ENCODE assay signal across 8 cellular contexts in the genomic region with DNA sequence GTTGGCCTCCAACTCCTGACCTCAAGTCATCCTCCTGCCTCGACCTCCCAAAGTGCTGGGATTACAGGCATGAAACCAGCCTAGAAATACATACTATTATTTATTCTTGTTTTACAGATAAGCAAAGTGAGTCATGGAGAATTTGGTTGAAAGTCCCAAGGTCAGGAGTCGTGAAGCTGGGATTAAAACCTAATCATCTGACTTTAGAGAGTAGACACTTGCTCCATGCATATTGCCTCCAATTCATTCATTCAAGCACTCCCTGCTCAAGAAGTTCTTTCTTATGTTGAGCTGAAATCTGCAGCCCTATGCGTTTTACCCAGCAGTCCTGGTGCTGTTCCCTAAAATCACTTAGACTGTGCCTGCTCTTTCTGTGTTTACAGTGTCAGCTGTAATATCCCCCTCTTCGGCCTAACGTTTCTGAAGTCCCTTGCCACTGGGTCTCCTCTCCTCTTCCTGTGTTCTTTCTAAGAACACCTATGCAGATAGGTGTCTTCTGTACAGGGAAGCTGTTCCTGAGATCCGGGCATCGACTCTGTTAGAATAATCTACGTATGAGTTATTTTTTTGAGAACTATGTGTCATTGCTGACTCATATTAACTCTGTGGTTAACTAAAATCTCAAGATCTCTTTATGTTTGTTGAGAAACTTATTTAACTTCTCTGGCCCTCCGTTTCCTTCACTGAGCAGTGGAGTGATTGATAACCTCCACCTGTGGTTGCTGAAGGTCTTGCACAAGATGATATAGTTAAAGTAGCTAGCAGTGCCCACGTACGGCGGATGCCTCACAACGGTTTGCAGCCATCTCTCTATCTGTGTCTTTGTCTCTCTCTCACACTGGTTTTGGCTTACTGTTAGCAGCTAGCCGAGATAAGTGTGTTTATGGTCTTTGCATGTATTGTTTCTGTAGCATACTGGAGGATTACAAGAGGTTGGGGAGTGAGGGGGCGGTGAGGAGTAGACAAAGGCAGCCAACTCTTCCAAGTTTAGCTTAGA. TPM values are rescaled to one million over a fixed set of nuclear protein-coding genes. Genes with fewer than 3 reads are reported as not detected.
DNase-seq lines count a peak whose midpoint lies in the region; FAIRE-seq and TF ChIP-seq lines count a peak whose summit lies in the region.

No MANE protein-coding gene starts in this region.

- H3K4me3 Mint-ChIP-seq in activated T-cell treated with anti-CD3 and anti-CD28 coated beads, Interleukin-2, amount 50 U/mL, for 24 hours: peak overlapping the region; percentile 67

- no peaks in the 10 kb centered on the region for H3K27me3 Mint-ChIP-seq in activated T-cell treated with anti-CD3 and anti-CD28 coated beads, Interleukin-2, amount 50 U/mL, for 24 hours

- no peak for TF ChIP-seq POLR2A in H54 (IDR thresholded peaks at IDR 0.05; ENCODE audit: low read depth, low read length)

- FAIRE-seq in H54 (lab: Jason Lieb, UNC): no peak

- no peaks in the 10 kb centered on the region for H3K9me3 Mint-ChIP-seq in activated T-cell treated with anti-CD3 and anti-CD28 coated beads, Interleukin-2, amount 50 U/mL, for 24 hours

- peaks cover 87% of the 10 kb centered on the region for H3K4me1 Mint-ChIP-seq in activated T-cell treated with anti-CD3 and anti-CD28 coated beads, Interleukin-2, amount 50 U/mL, for 24 hours (ENCODE audit: low read depth)

- peak; percentile 71 for DNase-seq in Daoy (ENCODE audit: low read depth)
- DNase-seq in H54 (ENCODE audit: insufficient read length, low spot score): peak; percentile 31
- peak; percentile 78 for DNase-seq in NOMO-1 treated with dmso at 0.1 percent for 144 hours (lab: John Stamatoyannopoulos, UW; ENCODE audit: unreplicated experiment)
- peak; percentile 70 for DNase-seq in activated T-cell treated with anti-CD3 and anti-CD28 coated beads, Interleukin-2, amount 50 U/mL, for 24 hours
- DNase-seq in hepatic stellate cell (ENCODE audit: low spot score): peak; percentile 63
- peak; percentile 35 to 61 for DNase-seq in stimulated activated CD8-positive, alpha-beta memory T cell treated with anti-CD3 and anti-CD28 coated beads, Interleukin-15, amount 100 ng/mL, for 4 hours (ENCODE audit: low read depth in 2 of 2)
- no peak for DNase-seq in cerebellum (ENCODE audit: low spot score)
- no peak for DNase-seq in posterior cingulate gyrus

- H3K36me3 Mint-ChIP-seq in activated T-cell treated with anti-CD3 and anti-CD28 coated beads, Interleukin-2, amount 50 U/mL, for 24 hours (ENCODE audit: low read depth): peaks cover 1% of the 10 kb centered on the region

- intact Hi-C loops in posterior cingulate gyrus (cut with DNase I): loop anchor here (5.0 kb wide), 1 partner anchor 43 kb away; no protein-coding TSS in a partner anchor

- H3K27ac Mint-ChIP-seq in activated T-cell treated with anti-CD3 and anti-CD28 coated beads, Interleukin-2, amount 50 U/mL, for 24 hours: peak overlapping the region; percentile 92

RNA-seq across cellular contexts. Expression of a gene that starts 4.6 kb away (rescaled TPM):
- 2.3 and 6.2 TPM in 2 replicates for total RNA-seq in Daoy (2014; rRNA removed; shearing (Covaris generic))
- total RNA-seq in cerebellum: 2.8 TPM

Comparison
In these comparisons a context has a peak if more than half of its experiments do, and no peak if none do; other contexts are left out.
1. DNase-seq: peak in Daoy (single experiment), H54 (single experiment), NOMO-1 treated with dmso at 0.1 percent for 144 hours (single experiment), activated T-cell treated with anti-CD3 and anti-CD28 coated beads, Interleukin-2, amount 50 U/mL, for 24 hours (single experiment), hepatic stellate cell (single experiment) and stimulated activated CD8-positive, alpha-beta memory T cell treated with anti-CD3 and anti-CD28 coated beads, Interleukin-15, amount 100 ng/mL, for 4 hours (2 of 2); none in cerebellum (single experiment) and posterior cingulate gyrus (0 of 10).